Comparison of ENCODE assay signal across 1 cellular context in genomic region chr19:7915250-7916136, GRCh38.
TF ChIP-seq lines count a peak whose summit lies in the region.

No MANE protein-coding gene starts in this region.

TF ChIP-seq in HCT116, 20 proteins besides CTCF, POLR2A, EP300 and RAD21 (continued from another document):
- TF ChIP-seq, protein P1, sequence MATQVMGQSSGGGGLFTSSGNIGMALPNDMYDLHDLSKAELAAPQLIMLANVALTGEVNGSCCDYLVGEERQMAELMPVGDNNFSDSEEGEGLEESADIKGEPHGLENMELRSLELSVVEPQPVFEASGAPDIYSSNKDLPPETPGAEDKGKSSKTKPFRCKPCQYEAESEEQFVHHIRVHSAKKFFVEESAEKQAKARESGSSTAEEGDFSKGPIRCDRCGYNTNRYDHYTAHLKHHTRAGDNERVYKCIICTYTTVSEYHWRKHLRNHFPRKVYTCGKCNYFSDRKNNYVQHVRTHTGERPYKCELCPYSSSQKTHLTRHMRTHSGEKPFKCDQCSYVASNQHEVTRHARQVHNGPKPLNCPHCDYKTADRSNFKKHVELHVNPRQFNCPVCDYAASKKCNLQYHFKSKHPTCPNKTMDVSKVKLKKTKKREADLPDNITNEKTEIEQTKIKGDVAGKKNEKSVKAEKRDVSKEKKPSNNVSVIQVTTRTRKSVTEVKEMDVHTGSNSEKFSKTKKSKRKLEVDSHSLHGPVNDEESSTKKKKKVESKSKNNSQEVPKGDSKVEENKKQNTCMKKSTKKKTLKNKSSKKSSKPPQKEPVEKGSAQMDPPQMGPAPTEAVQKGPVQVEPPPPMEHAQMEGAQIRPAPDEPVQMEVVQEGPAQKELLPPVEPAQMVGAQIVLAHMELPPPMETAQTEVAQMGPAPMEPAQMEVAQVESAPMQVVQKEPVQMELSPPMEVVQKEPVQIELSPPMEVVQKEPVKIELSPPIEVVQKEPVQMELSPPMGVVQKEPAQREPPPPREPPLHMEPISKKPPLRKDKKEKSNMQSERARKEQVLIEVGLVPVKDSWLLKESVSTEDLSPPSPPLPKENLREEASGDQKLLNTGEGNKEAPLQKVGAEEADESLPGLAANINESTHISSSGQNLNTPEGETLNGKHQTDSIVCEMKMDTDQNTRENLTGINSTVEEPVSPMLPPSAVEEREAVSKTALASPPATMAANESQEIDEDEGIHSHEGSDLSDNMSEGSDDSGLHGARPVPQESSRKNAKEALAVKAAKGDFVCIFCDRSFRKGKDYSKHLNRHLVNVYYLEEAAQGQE (IDR thresholded peaks at IDR 0.05; ENCODE audit: low read depth) = no peak
- TF ChIP-seq ELF1 (IDR thresholded peaks at IDR 0.05; ENCODE audit: borderline replicate concordance, low read depth) (no peak), ATF3 (IDR thresholded peaks at IDR 0.05) (no peak), POLR2AphosphoS5 (IDR thresholded peaks at IDR 0.05; ENCODE audit: low read depth, low read length) (no peak), FOSL1 (IDR thresholded peaks at IDR 0.05; ENCODE audit: low read depth) (no peak), JUND (IDR thresholded peaks at IDR 0.05) (no peak), EZH2phosphoT487 (IDR thresholded peaks at IDR 0.05; ENCODE audit: borderline replicate concordance) (no peak), EGR1 (IDR thresholded peaks at IDR 0.05; ENCODE audit: low read depth) (no peak), ZFX (IDR thresholded peaks at IDR 0.05) (no peak), TCF7L2 (IDR thresholded peaks at IDR 0.05; ENCODE audit: borderline replicate concordance, extremely low read depth, insufficient read depth, insufficient read length) (no peak), ZNF274 (IDR thresholded peaks at IDR 0.05; ENCODE audit: low read depth, low read length) (no peak), EZH2 (IDR thresholded peaks at IDR 0.05) (no peak)
- TF ChIP-seq, protein P2, sequence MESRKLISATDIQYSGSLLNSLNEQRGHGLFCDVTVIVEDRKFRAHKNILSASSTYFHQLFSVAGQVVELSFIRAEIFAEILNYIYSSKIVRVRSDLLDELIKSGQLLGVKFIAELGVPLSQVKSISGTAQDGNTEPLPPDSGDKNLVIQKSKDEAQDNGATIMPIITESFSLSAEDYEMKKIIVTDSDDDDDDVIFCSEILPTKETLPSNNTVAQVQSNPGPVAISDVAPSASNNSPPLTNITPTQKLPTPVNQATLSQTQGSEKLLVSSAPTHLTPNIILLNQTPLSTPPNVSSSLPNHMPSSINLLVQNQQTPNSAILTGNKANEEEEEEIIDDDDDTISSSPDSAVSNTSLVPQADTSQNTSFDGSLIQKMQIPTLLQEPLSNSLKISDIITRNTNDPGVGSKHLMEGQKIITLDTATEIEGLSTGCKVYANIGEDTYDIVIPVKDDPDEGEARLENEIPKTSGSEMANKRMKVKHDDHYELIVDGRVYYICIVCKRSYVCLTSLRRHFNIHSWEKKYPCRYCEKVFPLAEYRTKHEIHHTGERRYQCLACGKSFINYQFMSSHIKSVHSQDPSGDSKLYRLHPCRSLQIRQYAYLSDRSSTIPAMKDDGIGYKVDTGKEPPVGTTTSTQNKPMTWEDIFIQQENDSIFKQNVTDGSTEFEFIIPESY (IDR thresholded peaks at IDR 0.05; ENCODE audit: extremely low read depth, insufficient replicate concordance, low read length) = no peak
